1 cellular context compared by ENCODE assay signal in genomic region chr17:78174332-78174869, GRCh38.
A peak's percentile ranks its signal among the peaks of the same experiment; 100 is the strongest.
TF ChIP-seq lines count a peak whose summit lies in the region.

No MANE protein-coding gene starts in this region.

TF ChIP-seq in GM12878, 131 proteins besides CTCF, POLR2A, EP300 and RAD21 (continued from another document and continues in another):
- TF ChIP-seq CUX1 (IDR thresholded peaks at IDR 0.05; ENCODE audit: insufficient replicate concordance, low read depth, low read length) = no peak
- TF ChIP-seq TCF3 (IDR thresholded peaks at IDR 0.05; ENCODE audit: borderline replicate concordance, insufficient read depth, low read depth, low read length) = no peak
- TF ChIP-seq CREM (IDR thresholded peaks at IDR 0.05; ENCODE audit: low read depth) = no peak
- TF ChIP-seq YY1 (IDR thresholded peaks at IDR 0.05; ENCODE audit: low read depth, low read length) = no peak
- TF ChIP-seq KDM1A (IDR thresholded peaks at IDR 0.05; ENCODE audit: borderline replicate concordance) = no peak
- no peak for TF ChIP-seq WRNIP1 (IDR thresholded peaks at IDR 0.05; ENCODE audit: borderline replicate concordance, low read depth, low read length)
- no peak for TF ChIP-seq YBX1 (IDR thresholded peaks at IDR 0.05)
- TF ChIP-seq RB1 (IDR thresholded peaks at IDR 0.05; ENCODE audit: borderline replicate concordance) = no peak
- no peak for TF ChIP-seq ETV6 (conservative IDR thresholded peaks at IDR 0.05 in 1 of 2, IDR thresholded peaks at IDR 0.05 in 1 of 2; ENCODE audit: borderline replicate concordance in 1 of 2, low read depth in 1 of 2)
- no peak for TF ChIP-seq SMAD1 (IDR thresholded peaks at IDR 0.05; ENCODE audit: low read depth, partially characterized antibody)
- TF ChIP-seq CBX5 (IDR thresholded peaks at IDR 0.05; ENCODE audit: low read depth) = no peak
- TF ChIP-seq PBX3 (IDR thresholded peaks at IDR 0.05; ENCODE audit: insufficient replicate concordance, low read depth, low read length) = no peak
- TF ChIP-seq, protein P1, sequence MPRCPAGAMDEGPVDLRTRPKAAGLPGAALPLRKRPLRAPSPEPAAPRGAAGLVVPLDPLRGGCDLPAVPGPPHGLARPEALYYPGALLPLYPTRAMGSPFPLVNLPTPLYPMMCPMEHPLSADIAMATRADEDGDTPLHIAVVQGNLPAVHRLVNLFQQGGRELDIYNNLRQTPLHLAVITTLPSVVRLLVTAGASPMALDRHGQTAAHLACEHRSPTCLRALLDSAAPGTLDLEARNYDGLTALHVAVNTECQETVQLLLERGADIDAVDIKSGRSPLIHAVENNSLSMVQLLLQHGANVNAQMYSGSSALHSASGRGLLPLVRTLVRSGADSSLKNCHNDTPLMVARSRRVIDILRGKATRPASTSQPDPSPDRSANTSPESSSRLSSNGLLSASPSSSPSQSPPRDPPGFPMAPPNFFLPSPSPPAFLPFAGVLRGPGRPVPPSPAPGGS (IDR thresholded peaks at IDR 0.05; ENCODE audit: borderline replicate concordance, insufficient read depth, low read depth, low read length, poor library complexity, severe bottlenecking) = peak; percentile 83
- no peak for TF ChIP-seq SUZ12 (IDR thresholded peaks at IDR 0.05; ENCODE audit: unreplicated experiment)
- no peak; the same call in 1 of the 2 replicates for TF ChIP-seq NFIC (IDR thresholded peaks at IDR 0.05; ENCODE audit: low read depth, low read length)
- TF ChIP-seq POU2F2 (IDR thresholded peaks at IDR 0.05; ENCODE audit: borderline replicate concordance, low read depth, low read length) = peak; percentile 23; the same call in 1 of the 3 replicates
- TF ChIP-seq TCF12 (IDR thresholded peaks at IDR 0.05; ENCODE audit: low read depth, low read length) = no peak
- TF ChIP-seq, protein P2, sequence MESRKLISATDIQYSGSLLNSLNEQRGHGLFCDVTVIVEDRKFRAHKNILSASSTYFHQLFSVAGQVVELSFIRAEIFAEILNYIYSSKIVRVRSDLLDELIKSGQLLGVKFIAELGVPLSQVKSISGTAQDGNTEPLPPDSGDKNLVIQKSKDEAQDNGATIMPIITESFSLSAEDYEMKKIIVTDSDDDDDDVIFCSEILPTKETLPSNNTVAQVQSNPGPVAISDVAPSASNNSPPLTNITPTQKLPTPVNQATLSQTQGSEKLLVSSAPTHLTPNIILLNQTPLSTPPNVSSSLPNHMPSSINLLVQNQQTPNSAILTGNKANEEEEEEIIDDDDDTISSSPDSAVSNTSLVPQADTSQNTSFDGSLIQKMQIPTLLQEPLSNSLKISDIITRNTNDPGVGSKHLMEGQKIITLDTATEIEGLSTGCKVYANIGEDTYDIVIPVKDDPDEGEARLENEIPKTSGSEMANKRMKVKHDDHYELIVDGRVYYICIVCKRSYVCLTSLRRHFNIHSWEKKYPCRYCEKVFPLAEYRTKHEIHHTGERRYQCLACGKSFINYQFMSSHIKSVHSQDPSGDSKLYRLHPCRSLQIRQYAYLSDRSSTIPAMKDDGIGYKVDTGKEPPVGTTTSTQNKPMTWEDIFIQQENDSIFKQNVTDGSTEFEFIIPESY (IDR thresholded peaks at IDR 0.05) = no peak
- no peak for TF ChIP-seq TAF1 (IDR thresholded peaks at IDR 0.05; ENCODE audit: borderline replicate concordance, low read depth, low read length)
- no peak for TF ChIP-seq EZH2 (IDR thresholded peaks at IDR 0.05; ENCODE audit: borderline replicate concordance, control insufficient read depth, low read depth, low read length)
- no peak for TF ChIP-seq KLF5 (IDR thresholded peaks at IDR 0.05; ENCODE audit: partially characterized antibody)
- no peak for TF ChIP-seq CHD1 (IDR thresholded peaks at IDR 0.05; ENCODE audit: low read depth, low read length)
- TF ChIP-seq LARP7 (IDR thresholded peaks at IDR 0.05) = peak; percentile 44; the same call in 1 of the 2 replicates
- TF ChIP-seq NR2C1 (IDR thresholded peaks at IDR 0.05) = no peak
- no peak for TF ChIP-seq BCLAF1 (IDR thresholded peaks at IDR 0.05)
- TF ChIP-seq HDGF (IDR thresholded peaks at IDR 0.05) = 0 out of 2 replicates have a peak, but pooled peaks have one; percentile 64
- TF ChIP-seq CHD2 (IDR thresholded peaks at IDR 0.05; ENCODE audit: borderline replicate concordance, low read depth, low read length) = no peak
- peak; percentile 10 for TF ChIP-seq MEF2B (IDR thresholded peaks at IDR 0.05; ENCODE audit: partially characterized antibody, poor library complexity, severe bottlenecking)
- no peak for TF ChIP-seq PAX8 (IDR thresholded peaks at IDR 0.05)
- peak; percentile 30; the same call in 1 of the 2 replicates for TF ChIP-seq BMI1 (IDR thresholded peaks at IDR 0.05; ENCODE audit: borderline replicate concordance)
- no peak for TF ChIP-seq NFXL1 (IDR thresholded peaks at IDR 0.05; ENCODE audit: borderline replicate concordance)
- TF ChIP-seq FOXK2 (IDR thresholded peaks at IDR 0.05) = no peak
- peak; percentile 18 for TF ChIP-seq E2F8 (IDR thresholded peaks at IDR 0.05; ENCODE audit: low read depth, partially characterized antibody)
- TF ChIP-seq FOS (IDR thresholded peaks at IDR 0.05; ENCODE audit: borderline replicate concordance, extremely low read depth, insufficient read length) = no peak
- no peak for TF ChIP-seq GABPA (IDR thresholded peaks at IDR 0.05; ENCODE audit: low read depth)
- TF ChIP-seq TBL1XR1 (IDR thresholded peaks at IDR 0.05; ENCODE audit: low read depth, low read length) = no peak
- TF ChIP-seq, protein P3, sequence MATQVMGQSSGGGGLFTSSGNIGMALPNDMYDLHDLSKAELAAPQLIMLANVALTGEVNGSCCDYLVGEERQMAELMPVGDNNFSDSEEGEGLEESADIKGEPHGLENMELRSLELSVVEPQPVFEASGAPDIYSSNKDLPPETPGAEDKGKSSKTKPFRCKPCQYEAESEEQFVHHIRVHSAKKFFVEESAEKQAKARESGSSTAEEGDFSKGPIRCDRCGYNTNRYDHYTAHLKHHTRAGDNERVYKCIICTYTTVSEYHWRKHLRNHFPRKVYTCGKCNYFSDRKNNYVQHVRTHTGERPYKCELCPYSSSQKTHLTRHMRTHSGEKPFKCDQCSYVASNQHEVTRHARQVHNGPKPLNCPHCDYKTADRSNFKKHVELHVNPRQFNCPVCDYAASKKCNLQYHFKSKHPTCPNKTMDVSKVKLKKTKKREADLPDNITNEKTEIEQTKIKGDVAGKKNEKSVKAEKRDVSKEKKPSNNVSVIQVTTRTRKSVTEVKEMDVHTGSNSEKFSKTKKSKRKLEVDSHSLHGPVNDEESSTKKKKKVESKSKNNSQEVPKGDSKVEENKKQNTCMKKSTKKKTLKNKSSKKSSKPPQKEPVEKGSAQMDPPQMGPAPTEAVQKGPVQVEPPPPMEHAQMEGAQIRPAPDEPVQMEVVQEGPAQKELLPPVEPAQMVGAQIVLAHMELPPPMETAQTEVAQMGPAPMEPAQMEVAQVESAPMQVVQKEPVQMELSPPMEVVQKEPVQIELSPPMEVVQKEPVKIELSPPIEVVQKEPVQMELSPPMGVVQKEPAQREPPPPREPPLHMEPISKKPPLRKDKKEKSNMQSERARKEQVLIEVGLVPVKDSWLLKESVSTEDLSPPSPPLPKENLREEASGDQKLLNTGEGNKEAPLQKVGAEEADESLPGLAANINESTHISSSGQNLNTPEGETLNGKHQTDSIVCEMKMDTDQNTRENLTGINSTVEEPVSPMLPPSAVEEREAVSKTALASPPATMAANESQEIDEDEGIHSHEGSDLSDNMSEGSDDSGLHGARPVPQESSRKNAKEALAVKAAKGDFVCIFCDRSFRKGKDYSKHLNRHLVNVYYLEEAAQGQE (IDR thresholded peaks at IDR 0.05; ENCODE audit: low read depth, low read length) = no peak
- no peak for TF ChIP-seq ZNF207 (IDR thresholded peaks at IDR 0.05; ENCODE audit: borderline replicate concordance)
- TF ChIP-seq PML (IDR thresholded peaks at IDR 0.05; ENCODE audit: low read length) = 0 out of 2 replicates have a peak, but pooled peaks have one; percentile 25
- no peak for TF ChIP-seq MXI1 (IDR thresholded peaks at IDR 0.05; ENCODE audit: low read depth, low read length)
- TF ChIP-seq BHLHE40 (IDR thresholded peaks at IDR 0.05; ENCODE audit: borderline replicate concordance in 1 of 2, low read depth in 2 of 2, low read length in 1 of 2) = 0 out of 4 replicates have a peak, but pooled peaks of 1 of the 2 experiments have one; percentile 7
- TF ChIP-seq HCFC1 (IDR thresholded peaks at IDR 0.05; ENCODE audit: low read length) = no peak
- TF ChIP-seq DPF2 (IDR thresholded peaks at IDR 0.05) = peak; percentile 71
- TF ChIP-seq MTA2 (IDR thresholded peaks at IDR 0.05; ENCODE audit: low read depth) = no peak
- TF ChIP-seq ZNF274 (IDR thresholded peaks at IDR 0.05; ENCODE audit: insufficient read depth, insufficient read length) = no peak
